17 cellular contexts compared by ENCODE assay signal in genomic region chrX:65921363-65921762, GRCh38.
"Had no signal": no experiment of that assay in that cellular context is flagged by ENCODE, and none has a peak within 500 bp of the region (broad histone marks: within the 10 kb centered on the region; RNA-seq: fewer than 3 reads in every experiment).

No MANE protein-coding gene starts in this region.

- ATAC-seq: activated naive CD4-positive, alpha-beta T cell treated with anti-CD3 and anti-CD28 coated beads, Interleukin-2, amount 50 U/mL, for 72 hours; activated T-cell treated with anti-CD3 and anti-CD28 coated beads, Interleukin-2, amount 50 U/mL, for 72 hours; stimulated activated effector memory CD8-positive, alpha-beta T cell treated with anti-CD3 and anti-CD28 coated beads, Interleukin-12 subunit alpha, Interleukin-12 subunit beta, amount 100 ng/mL, for 72 hours had no signal

- H3K4me3 Mint-ChIP-seq: activated B cell treated with CpG ODN at 0.5 μM for 24 hours; activated T-cell treated with anti-CD3 and anti-CD28 coated beads, Interleukin-2, amount 50 U/mL, for 72 hours; stimulated activated effector memory CD8-positive, alpha-beta T cell treated with anti-CD3 and anti-CD28 coated beads, Interleukin-12 subunit alpha, Interleukin-12 subunit beta, amount 100 ng/mL, for 72 hours; T-helper 2 cell treated with Interferon-gamma antibody and Interleukin-4, amounts not matched to agents 5 μg/mL and 100 μg/mL, for 36 hours had no signal

- H3K27me3 Mint-ChIP-seq: activated B cell treated with CpG ODN at 0.5 μM for 24 hours had no signal

- H3K9ac ChIP-seq: parathyroid adenoma had no signal

- H3K4me3 ChIP-seq: uterus had no signal

- H3K4me1 ChIP-seq: parathyroid adenoma, uterus had no signal

- H3K79me2 ChIP-seq: parathyroid adenoma had no signal

- H3K27ac ChIP-seq: brain microvascular endothelial cell, neutrophil, parathyroid adenoma, uterus had no signal

- H3K27me3 ChIP-seq: brain microvascular endothelial cell, neutrophil, uterus had no signal

- H3K27ac Mint-ChIP-seq: activated B cell treated with CpG ODN at 0.5 μM for 24 hours; activated T-cell treated with anti-CD3 and anti-CD28 coated beads, Interleukin-2, amount 50 U/mL, for 72 hours; stimulated activated effector memory CD8-positive, alpha-beta T cell treated with anti-CD3 and anti-CD28 coated beads, Interleukin-12 subunit alpha, Interleukin-12 subunit beta, amount 100 ng/mL, for 72 hours; T-helper 2 cell treated with Interferon-gamma antibody and Interleukin-4, amounts not matched to agents 5 μg/mL and 100 μg/mL, for 36 hours had no signal

- H2AFZ ChIP-seq: parathyroid adenoma had no signal

- H3K9me3 ChIP-seq: neutrophil, uterus had no signal

- DNase-seq: activated B cell treated with CpG ODN at 0.5 μM for 24 hours; activated CD4-positive, alpha-beta T cell treated with anti-CD3 and anti-CD28 coated beads for 48 hours; activated CD8-positive, alpha-beta memory T cell treated with anti-CD3 and anti-CD28 coated beads, Interleukin-2, amount 50 U/mL, for 48 hours; activated gamma-delta T cell; activated T-cell treated with anti-CD3 and anti-CD28 coated beads, Interleukin-2, amount 50 U/mL, for 72 hours; anterior cingulate cortex; brain microvascular endothelial cell; erythroblast; hippocampal formation; stimulated activated CD4-positive, alpha-beta T cell treated with anti-CD3 and anti-CD28 coated beads, Interleukin-12 subunit alpha, Interleukin-12 subunit beta, amount 100 ng/mL, for 4 hours; stimulated activated CD4-positive, alpha-beta T cell treated with anti-CD3 and anti-CD28 coated beads, Interleukin-2, amount 100 ng/mL, for 24 hours; uterus had no signal

- H3K36me3 ChIP-seq: brain microvascular endothelial cell, neutrophil, uterus had no signal
